In genomic region chr10:35194906-35195305, GRCh38 we compare ENCODE assay signal across 8 cellular contexts.
A peak's percentile ranks its signal among the peaks of the same experiment; 100 is the strongest.
DNase-seq lines count a peak whose midpoint lies in the region; ATAC-seq and TF ChIP-seq lines count a peak whose summit lies in the region.

No MANE protein-coding gene starts in this region.

- POLR2A ChIA-PET in activated B cell treated with CpG ODN at 0.5 μM for 24 hours (lab: Charles Lee) = interaction anchor here (1.0 to 8.1 kb wide), 12 partner anchors 10 to 180 kb away, joined by 3 to 570 read pairs (median 14); partner anchors contain the start of genes CREM and CUL2

- H3K4me1 Mint-ChIP-seq in activated B cell treated with CpG ODN at 0.5 μM for 24 hours = peaks cover 31% of the 10 kb centered on the region

- intact Hi-C loops in left ventricle myocardium inferior (cut with micrococcal nuclease) (no loop called here), Right ventricle myocardium inferior (cut with DNase I) (loop anchor here (1.0 kb wide), 1 partner anchor 69 kb away; the partner anchor contains the start of gene CREM), activated B cell treated with CpG ODN at 0.5 μM for 24 hours (cut with micrococcal nuclease) (loop anchor here (1.0 to 5.0 kb wide), 8 partner anchors 13 to 1339 kb away; partner anchors contain the start of genes CCNY, CUL2 and FZD8), esophagus squamous epithelium (cut with DNase I) (no loop called here), sigmoid colon (cut with DNase I) (loop anchor here (1.0 kb wide), 1 partner anchor 68 kb away; no protein-coding TSS in a partner anchor)

- 59 to 67% methylated on average over 1 of the region's 1 CpG for whole genome bisulfite sequencing in esophagus squamous epithelium, 2 donors
- WGBS in sigmoid colon, 2 donors = 25 to 39% methylated on average over 1 of the region's 1 CpG

- CTCF ChIA-PET in activated B cell treated with CpG ODN at 0.5 μM for 24 hours (lab: Charles Lee) = interaction anchor here (1.2 to 2.6 kb wide), 10 partner anchors 9 to 74 kb away, joined by 3 to 134 read pairs (median 14); partner anchors contain the start of gene CREM

- H3K4me3 ChIP-seq in left ventricle myocardium inferior (peak overlapping the region; percentile 67), esophagus squamous epithelium (peak overlapping the region in 2 of 4 donors; percentile 43 to 66), sigmoid colon (peak overlapping the region; percentile 23 to 51 (median 48))

- H3K4me3 Mint-ChIP-seq in activated B cell treated with CpG ODN at 0.5 μM for 24 hours = peak overlapping the region; percentile 92

- peak overlapping the region; percentile 99 for H3K27ac Mint-ChIP-seq in activated B cell treated with CpG ODN at 0.5 μM for 24 hours

- H3K36me3 Mint-ChIP-seq in activated B cell treated with CpG ODN at 0.5 μM for 24 hours (ENCODE audit: low read depth) = peaks cover 18% of the 10 kb centered on the region

- no peak for ATAC-seq in Right ventricle myocardium inferior
- no peak for ATAC-seq in activated B cell treated with CpG ODN at 0.5 μM for 24 hours (ENCODE audit: low read depth)
- no peak for ATAC-seq in HG02678 (IDR thresholded peaks at IDR 0.05; ENCODE audit: unreplicated experiment)
- no peak for ATAC-seq in GM21528 (IDR thresholded peaks at IDR 0.05; ENCODE audit: low FRiP score, unreplicated experiment)

- no peaks in the 10 kb centered on the region for H3K27me3 Mint-ChIP-seq in activated B cell treated with CpG ODN at 0.5 μM for 24 hours

- TF ChIP-seq CTCF in left ventricle myocardium inferior (IDR thresholded peaks at IDR 0.05; ENCODE audit: borderline replicate concordance) = no peak
- no peak for TF ChIP-seq CTCF in activated B cell treated with CpG ODN at 0.5 μM for 24 hours (IDR thresholded peaks at IDR 0.05)
- TF ChIP-seq CTCF in esophagus squamous epithelium (IDR thresholded peaks at IDR 0.05) = no peak
- TF ChIP-seq CTCF in sigmoid colon (IDR thresholded peaks at IDR 0.05) = no peak

- no peaks in the 10 kb centered on the region for H3K9me3 ChIP-seq in left ventricle myocardium inferior (replicated peaks)
- H3K9me3 ChIP-seq in esophagus squamous epithelium = no peaks in the 10 kb centered on the region
- H3K9me3 ChIP-seq in sigmoid colon = no peaks in the 10 kb centered on the region

- no peaks in the 10 kb centered on the region for H3K9me3 Mint-ChIP-seq in activated B cell treated with CpG ODN at 0.5 μM for 24 hours

- H3K36me3 ChIP-seq in left ventricle myocardium inferior (no peaks in the 10 kb centered on the region), esophagus squamous epithelium (no peaks in the 10 kb centered on the region), sigmoid colon (no peaks in the 10 kb centered on the region)

- TF ChIP-seq EP300 in sigmoid colon (IDR thresholded peaks at IDR 0.05) = peak in 1 of 4 donors; percentile 71

- TF ChIP-seq POLR2A in esophagus squamous epithelium (IDR thresholded peaks at IDR 0.05) (no peak), sigmoid colon (IDR thresholded peaks at IDR 0.05) (no peak)

- DNase-seq in left ventricle myocardium inferior = no peak
- DNase-seq in Right ventricle myocardium inferior (ENCODE audit: missing footprints) = no peak
- DNase-seq in activated B cell treated with CpG ODN at 0.5 μM for 24 hours = no peak
- no peak for DNase-seq in esophagus squamous epithelium (lab: John Stamatoyannopoulos, UW)
- no peak for DNase-seq in sigmoid colon
- DNase-seq in T1000 (lab: John Stamatoyannopoulos, UW) = no peak

- H3K4me1 ChIP-seq in left ventricle myocardium inferior (peaks cover 34% of the 10 kb centered on the region), esophagus squamous epithelium (peaks cover 0 to 18% (median 4%) of the 10 kb centered on the region in 3 donors), sigmoid colon (peaks cover 0 to 9% (median 7%) of the 10 kb centered on the region in 4 donors)

- no peaks in the 10 kb centered on the region for H3K27me3 ChIP-seq in left ventricle myocardium inferior (ENCODE audit: low read depth)
- no peaks in the 10 kb centered on the region for H3K27me3 ChIP-seq in esophagus squamous epithelium
- H3K27me3 ChIP-seq in sigmoid colon = no peaks in the 10 kb centered on the region

- H3K27ac ChIP-seq in left ventricle myocardium inferior (replicated peaks) = peak overlapping the region; percentile 96
- peak overlapping the region; percentile 82 to 96 (median 92) for H3K27ac ChIP-seq in esophagus squamous epithelium
- peak overlapping the region; percentile 89 to 95 (median 93) for H3K27ac ChIP-seq in sigmoid colon

Comparison
In these comparisons a context has a peak if more than half of its experiments do, and no peak if none do; other contexts are left out.
1. intact Hi-C loops: an anchor here in Right ventricle myocardium inferior (1.0 kb wide), activated B cell treated with CpG ODN at 0.5 μM for 24 hours (1.0 to 5.0 kb wide) and sigmoid colon (1.0 kb wide); none called in left ventricle myocardium inferior and esophagus squamous epithelium.